ENCODE assay signal across 13 cellular contexts in the genomic region with DNA sequence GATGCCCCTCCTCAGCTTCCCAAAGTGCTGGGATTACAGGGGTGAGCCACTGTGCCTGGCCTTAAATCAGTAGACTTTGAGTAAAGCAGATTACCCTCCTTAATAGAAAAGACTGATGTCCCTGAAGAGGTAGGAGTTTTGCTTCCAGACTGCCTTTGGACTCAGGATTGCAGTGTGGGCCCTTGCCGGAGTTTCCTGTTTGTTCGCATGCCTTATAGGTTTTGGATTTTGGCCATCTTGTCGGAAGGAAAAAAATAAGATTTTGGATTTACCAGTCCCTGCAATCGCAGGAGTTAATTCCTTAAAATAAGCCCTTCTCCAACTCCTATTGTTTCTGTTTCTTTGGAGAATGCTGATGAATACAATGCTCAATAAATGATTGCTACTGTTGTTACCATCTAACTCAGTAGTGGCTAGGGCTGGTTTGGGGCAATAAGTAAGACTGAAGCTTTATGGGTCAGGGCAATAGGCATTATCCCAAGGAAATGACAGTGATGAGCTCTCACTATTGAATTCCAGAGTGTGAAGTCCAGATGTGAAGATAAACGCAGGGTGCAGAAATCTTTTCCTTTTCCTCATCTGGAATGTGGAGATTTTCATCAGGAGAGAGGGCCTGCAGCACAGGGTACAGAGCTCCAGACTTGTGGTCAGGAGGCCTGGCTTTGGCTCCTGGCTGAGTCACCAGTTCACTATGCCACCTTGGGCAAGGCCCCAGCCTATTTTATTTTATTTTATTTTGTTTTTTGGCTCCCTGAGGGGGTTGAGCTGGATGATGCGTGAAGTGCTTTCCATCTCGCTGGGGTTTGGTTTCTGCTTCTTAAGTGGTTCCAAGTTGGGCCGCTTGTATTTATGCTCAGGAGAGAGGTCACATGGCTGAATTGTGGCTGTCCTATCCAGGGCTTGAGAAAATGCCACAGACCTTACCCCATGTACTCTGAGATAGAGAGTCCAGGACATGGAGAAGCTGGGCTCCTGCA. TPM values are rescaled to one million over a fixed set of nuclear protein-coding genes. Genes with fewer than 3 reads are reported as not detected.
DNase-seq lines count a peak whose midpoint lies in the region; ATAC-seq and TF ChIP-seq lines count a peak whose summit lies in the region.
"Had no signal": no experiment of that assay in that cellular context is flagged by ENCODE, and none has a peak within 500 bp of the region (broad histone marks: within the 10 kb centered on the region; RNA-seq: fewer than 3 reads in every experiment).

No MANE protein-coding gene starts in this region.

- H3K4me1 ChIP-seq in A673 (ENCODE audit: insufficient read depth, low read length, poor library complexity, severe bottlenecking): no peaks in the 10 kb centered on the region

- intact Hi-C loops in A673 (cut with micrococcal nuclease; ENCODE audit: unreplicated experiment): loop anchor here (2.0 kb wide), 1 partner anchor 853 kb away; no protein-coding TSS in a partner anchor

- POLR2A ChIA-PET in A673 (lab: Charles Lee; ENCODE audit: low non-redundant PET): no interaction called here

- no peak overlapping the region for H3K27ac ChIP-seq in A673 (ENCODE audit: low read depth, low read length, poor library complexity, severe bottlenecking)
- H3K27ac ChIP-seq: esophagus muscularis mucosa had no signal

- no peak for TF ChIP-seq CTCF in A673 (conservative IDR thresholded peaks at IDR 0.05; ENCODE audit: low read depth, low read length)

- CTCF ChIA-PET in A673 (lab: Charles Lee): interaction anchor here (2.1 kb wide), 1 partner anchor 327 kb away, joined by 11 read pairs; no protein-coding TSS in a partner anchor

- BruUV-seq in A673 (replicated peaks; lab: Mats Ljungman, UMichigan): no TSS peak

- H3K9me3 ChIP-seq in A673 (ENCODE audit: low read depth, low read length, poor library complexity, severe bottlenecking): no peaks in the 10 kb centered on the region
- H3K9me3 ChIP-seq: esophagus muscularis mucosa had no signal

- H3K4me3 ChIP-seq in A673 (ENCODE audit: low read depth, low read length, poor library complexity, severe bottlenecking): no peak overlapping the region
- H3K4me3 ChIP-seq: esophagus muscularis mucosa had no signal

- H3K27me3 ChIP-seq in A673 (replicated peaks; ENCODE audit: insufficient read depth, low read depth, low read length, poor library complexity): no peaks in the 10 kb centered on the region

- DNase-seq in A172 (ENCODE audit: low spot score): peak; percentile 89
- DNase-seq in HK-2 (ENCODE audit: unreplicated experiment): peak; percentile 74
- peak; percentile 88 for DNase-seq in amniotic epithelial cell (ENCODE audit: low read depth)
- DNase-seq in iris pigment epithelial cell (ENCODE audit: low read depth): peak; percentile 81
- DNase-seq in A673 (ENCODE audit: low spot score): no peak
- no peak for DNase-seq in NCI-H526 treated with DMSO at 0.1 percent for 48 hours (lab: John Stamatoyannopoulos, UW)
- no peak for DNase-seq in NCI-H2227 (lab: John Stamatoyannopoulos, UW; ENCODE audit: unreplicated experiment)
- DNase-seq: activated CD4-positive, alpha-beta T cell treated with anti-CD3 and anti-CD28 coated beads, Interleukin-2, amount 10 ng/mL, durations not matched to agents 7 days and 5 days had no signal

- no peak for ATAC-seq in HG02763 (IDR thresholded peaks at IDR 0.05; ENCODE audit: unreplicated experiment)
- ATAC-seq: activated naive CD4-positive, alpha-beta T cell treated with anti-CD3 and anti-CD28 coated beads, Interleukin-2, amount 50 U/mL, for 72 hours had no signal

- H3K36me3 ChIP-seq in A673 (ENCODE audit: insufficient read depth, low read length, poor library complexity, severe bottlenecking): no peaks in the 10 kb centered on the region
- H3K36me3 ChIP-seq: esophagus muscularis mucosa had no signal

RNA-seq across cellular contexts. Expression of gene FOXL2, which starts 25.3 kb away (rescaled TPM):
- total RNA-seq in A172 (2014; rRNA removed; shearing (Covaris generic)): 1.2 and 1.9 TPM in 2 replicates
- not detected in 2 replicates for total RNA-seq in A673 (2021)
- total RNA-seq: activated CD4-positive, alpha-beta T cell treated with anti-CD3 and anti-CD28 coated beads, Interleukin-2, amount 10 ng/mL, durations not matched to agents 7 days and 5 days; activated naive CD4-positive, alpha-beta T cell treated with anti-CD3 and anti-CD28 coated beads, Interleukin-2, amount 50 U/mL, for 72 hours; lung microvascular endothelial cell; SK-MEL-5 had no signal

RNA-seq across cellular contexts. Expression of gene FOXL2NB, which starts 25.4 kb away (rescaled TPM):
- total RNA-seq in A172 (2014; rRNA removed; shearing (Covaris generic)): 2.3 and 2.6 TPM in 2 replicates
- not detected in 2 replicates for total RNA-seq in A673 (2021)
- total RNA-seq: activated CD4-positive, alpha-beta T cell treated with anti-CD3 and anti-CD28 coated beads, Interleukin-2, amount 10 ng/mL, durations not matched to agents 7 days and 5 days; activated naive CD4-positive, alpha-beta T cell treated with anti-CD3 and anti-CD28 coated beads, Interleukin-2, amount 50 U/mL, for 72 hours; esophagus muscularis mucosa; lung microvascular endothelial cell; SK-MEL-5 had no signal

Comparison
In these comparisons a context has a peak if more than half of its experiments do, and no peak if none do; other contexts are left out.
1. DNase-seq: peak in A172 (single experiment), HK-2 (single experiment), amniotic epithelial cell (single experiment) and iris pigment epithelial cell (single experiment); none in A673 (single experiment), NCI-H526 treated with DMSO at 0.1 percent for 48 hours (single experiment) and NCI-H2227 (single experiment).